Comparison of ENCODE assay signal across 8 cellular contexts in genomic region chr1:150876111-150876434, GRCh38.
A peak's percentile ranks its signal among the peaks of the same experiment; 100 is the strongest.
DNase-seq lines count a peak whose midpoint lies in the region; ATAC-seq lines count a peak whose summit lies in the region.

No MANE protein-coding gene starts in this region.

- peak; percentile 20 for DNase-seq in stimulated activated CD8-positive, alpha-beta memory T cell treated with anti-CD3 and anti-CD28 coated beads, Interleukin-12 subunit alpha, Interleukin-12 subunit beta, amount 100 ng/mL, for 24 hours (ENCODE audit: extremely low read depth)
- no peak for DNase-seq in stimulated activated CD8-positive, alpha-beta memory T cell treated with anti-CD3 and anti-CD28 coated beads, Interleukin-4, amount 100 ng/mL, for 48 hours
- peak; percentile 36 for DNase-seq in NCI-H524 treated with DMSO at 0.1 percent for 48 hours (lab: John Stamatoyannopoulos, UW)
- DNase-seq in activated naive CD8-positive, alpha-beta T cell treated with anti-CD3 and anti-CD28 coated beads, Interleukin-2, amount 50 U/mL, for 16 hours (ENCODE audit: low read depth, low spot score) = peak; percentile 21
- DNase-seq in hepatic stellate cell (ENCODE audit: low spot score) = peak; percentile 42
- DNase-seq in retina = peak; percentile 77

- ATAC-seq in HG02981 (IDR thresholded peaks at IDR 0.05; ENCODE audit: unreplicated experiment) = peak; percentile 11
- ATAC-seq in HG02759 (IDR thresholded peaks at IDR 0.05; ENCODE audit: unreplicated experiment) = no peak
